ENCODE assay signal across 8 cellular contexts in genomic region chr5:40679071-40679997, GRCh38. TPM values are rescaled to one million over a fixed set of nuclear protein-coding genes. Genes with fewer than 3 reads are reported as not detected.
A peak's percentile ranks its signal among the peaks of the same experiment; 100 is the strongest.
DNase-seq lines count a peak whose midpoint lies in the region; ATAC-seq and TF ChIP-seq lines count a peak whose summit lies in the region.

Gene PTGER4 (plus strand): TSS chr5:40679915. CDS start chr5:40680994, 1,079 bp downstream.

- peak; percentile 72 for ATAC-seq in HG02623 (IDR thresholded peaks at IDR 0.05; ENCODE audit: unreplicated experiment)

- TF ChIP-seq CTCF in GM12875 (IDR thresholded peaks at IDR 0.05; ENCODE audit: borderline replicate concordance, insufficient read depth, low read depth, low read length): no peak
- no peak for TF ChIP-seq CTCF in right atrium auricular region (IDR thresholded peaks at IDR 0.05)
- no peak for TF ChIP-seq CTCF in vagina (IDR thresholded peaks at IDR 0.05)

- DNase-seq in NCI-H1105 treated with DMSO at 0.1 percent for 48 hours (lab: John Stamatoyannopoulos, UW): peak; percentile 72
- DNase-seq in T-helper 2 cell: peak; percentile 88 to 98 (median 91)
- peak in 50 of 56 donors; percentile 11 to 79 (median 54) for DNase-seq in amygdala (lab: John Stamatoyannopoulos, UW)
- peak; percentile 92 for DNase-seq in right atrium auricular region (ENCODE audit: low spot score)
- DNase-seq in putamen (ENCODE audit: low spot score): peak; percentile 57
- DNase-seq in vagina (ENCODE audit: extremely low spot score in 2 of 2): peak in 1 of 2 donors; percentile 95

- intact Hi-C loops in vagina (cut with DNase I): no loop called here

- peak within 1 kb of the TSS; percentile 66 for H3K4me3 ChIP-seq in GM12875 (ENCODE audit: low read depth, low read length)
- peak within 1 kb of the TSS; percentile 69 to 83 for H3K4me3 ChIP-seq in right atrium auricular region
- peak within 1 kb of the TSS; percentile 69 to 81 for H3K4me3 ChIP-seq in vagina

- H3K4me1 ChIP-seq in right atrium auricular region: peaks cover 0 to 36% of the 10 kb centered on the region in 2 donors
- peaks cover 41% of the 10 kb centered on the region for H3K4me1 ChIP-seq in vagina

- peak in 1 of 2 donors; percentile 92 for TF ChIP-seq POLR2A in vagina (IDR thresholded peaks at IDR 0.05)

- no peaks in the 10 kb centered on the region for H3K9me3 ChIP-seq in right atrium auricular region
- H3K9me3 ChIP-seq in vagina: no peaks in the 10 kb centered on the region

- H3K27ac ChIP-seq in right atrium auricular region: peak within 1 kb of the TSS; percentile 84 to 86
- peak within 1 kb of the TSS; percentile 84 for H3K27ac ChIP-seq in vagina

- H3K27me3 ChIP-seq in right atrium auricular region (peaks cover 0 to 6% of the 10 kb centered on the region in 2 donors), vagina (no peaks in the 10 kb centered on the region)

- H3K36me3 ChIP-seq in right atrium auricular region: no peaks in the 10 kb centered on the region
- no peaks in the 10 kb centered on the region for H3K36me3 ChIP-seq in vagina

RNA-seq across cellular contexts. Expression of gene PTGER4, which starts in this region (rescaled TPM):
- total RNA-seq in right atrium auricular region (10 to 100 TPM in 1 of 2 donors, 1 to 10 TPM in 1; 7.3 to 22.0 TPM), vagina (19.4 TPM)
